1 cellular context compared by ENCODE assay signal in the genomic region with DNA sequence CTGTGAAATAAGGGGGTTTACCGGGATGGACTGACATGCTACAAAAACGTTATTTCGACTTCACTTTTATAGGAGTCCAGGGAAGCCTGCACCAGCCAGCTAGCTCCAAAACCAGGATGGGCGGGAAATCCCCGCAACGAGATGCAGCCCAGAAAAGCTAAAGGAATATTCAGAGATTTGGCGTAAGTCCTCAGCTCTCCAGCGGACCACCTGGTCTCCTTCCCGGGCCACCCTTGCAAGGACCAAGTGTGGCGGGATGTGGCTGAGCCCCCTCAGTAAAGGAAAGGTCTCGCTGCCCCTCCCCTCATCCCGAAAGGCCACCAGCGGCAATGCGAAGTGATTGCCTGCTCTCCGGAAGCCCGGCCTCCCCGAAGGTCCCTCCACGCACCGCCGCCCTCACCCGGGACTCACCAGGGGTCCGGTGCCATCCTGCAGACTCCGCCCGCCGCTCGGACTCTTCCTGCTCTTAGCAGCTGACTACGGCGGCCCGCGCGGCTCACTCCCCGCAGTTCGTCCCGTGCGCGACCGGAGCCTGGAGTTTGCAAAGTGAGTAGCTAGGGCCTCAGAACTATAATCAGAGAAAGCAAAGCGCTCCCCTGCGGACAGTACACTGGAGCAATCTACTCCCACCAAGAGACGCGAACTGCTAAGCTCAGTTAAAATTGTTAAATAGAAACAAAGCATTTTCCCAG.
TF ChIP-seq lines count a peak whose summit lies in the region.

A gene with protein sequence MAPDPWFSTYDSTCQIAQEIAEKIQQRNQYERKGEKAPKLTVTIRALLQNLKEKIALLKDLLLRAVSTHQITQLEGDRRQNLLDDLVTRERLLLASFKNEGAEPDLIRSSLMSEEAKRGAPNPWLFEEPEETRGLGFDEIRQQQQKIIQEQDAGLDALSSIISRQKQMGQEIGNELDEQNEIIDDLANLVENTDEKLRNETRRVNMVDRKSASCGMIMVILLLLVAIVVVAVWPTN (minus strand): TSS at position 440 of the 692 bp plus-strand sequence. CDS start 12 bp downstream, at position 428.

TF ChIP-seq in K562, 482 proteins besides CTCF, POLR2A, EP300 and RAD21 (continued from another document and continues in another):
- TF ChIP-seq NCOA4 (IDR thresholded peaks at IDR 0.05; ENCODE audit: partially characterized antibody) (no peak), BHLHE40 (IDR thresholded peaks at IDR 0.05; ENCODE audit: low read length) (peak; percentile 86), IFI16 (CRISPR knock-in tag; IDR thresholded peaks at IDR 0.05) (no peak), HIVEP1 (CRISPR knock-in tag; IDR thresholded peaks at IDR 0.05) (no peak), FOXK2 (conservative IDR thresholded peaks at IDR 0.05 in 1 of 2, IDR thresholded peaks at IDR 0.05 in 1 of 2; ENCODE audit: low read depth in 2 of 2) (no peak), DIDO1 (tag; IDR thresholded peaks at IDR 0.05; ENCODE audit: low read depth) (peak; percentile 17; the same call in 1 of the 2 replicates), PTRF (tag; IDR thresholded peaks at IDR 0.05) (no peak), SIN3B (IDR thresholded peaks at IDR 0.05; ENCODE audit: low read depth) (peak; percentile 57; the same call in 1 of the 2 replicates), FIP1L1 (IDR thresholded peaks at IDR 0.05; ENCODE audit: low read depth, low read length, poor library complexity, severe bottlenecking) (no peak), CSDE1 (IDR thresholded peaks at IDR 0.05) (no peak), RBFOX2 (IDR thresholded peaks at IDR 0.05; ENCODE audit: low read depth, low read length) (peak; percentile 60), JUNB (CRISPR knock-in tag; conservative IDR thresholded peaks at IDR 0.05) (no peak), ILK (tag; IDR thresholded peaks at IDR 0.05; ENCODE audit: borderline replicate concordance, low read depth) (no peak), CEBPB (tag; IDR thresholded peaks at IDR 0.05) (no peak), ZFP1 (CRISPR knock-in tag; IDR thresholded peaks at IDR 0.05) (no peak), DNMT1 (IDR thresholded peaks at IDR 0.05) (no peak), RFX7 (CRISPR knock-in tag; IDR thresholded peaks at IDR 0.05) (no peak), POLR2G (IDR thresholded peaks at IDR 0.05; ENCODE audit: low read depth, low read length) (peak; percentile 69), ZKSCAN3 (CRISPR knock-in tag; IDR thresholded peaks at IDR 0.05) (no peak), HMGN3 (IDR thresholded peaks at IDR 0.05; ENCODE audit: borderline replicate concordance, extremely low read depth, insufficient read length, low read depth, low read length) (peak; percentile 52), TBL1XR1 (IDR thresholded peaks at IDR 0.05; ENCODE audit: low read length in 2 of 2) (no peak), ELF2 (CRISPR knock-in tag; IDR thresholded peaks at IDR 0.05) (peak; percentile 51; the same call in 1 of the 2 replicates), RFX1 (IDR thresholded peaks at IDR 0.05) (no peak), TOE1 (IDR thresholded peaks at IDR 0.05; ENCODE audit: borderline replicate concordance) (peak; percentile 38; the same call in 1 of the 2 replicates), TOE1 (CRISPR knock-in tag; IDR thresholded peaks at IDR 0.05; ENCODE audit: borderline replicate concordance, low read depth) (no peak), ELF1 (tag; IDR thresholded peaks at IDR 0.05) (peak; percentile 73), FOXM1 (IDR thresholded peaks at IDR 0.05; ENCODE audit: low read depth) (no peak), FOXM1 (CRISPR knock-in tag; IDR thresholded peaks at IDR 0.05; ENCODE audit: low read depth) (no peak), DACH1 (IDR thresholded peaks at IDR 0.05; ENCODE audit: partially characterized antibody) (peak; percentile 94), SIN3A (IDR thresholded peaks at IDR 0.05; ENCODE audit: borderline replicate concordance in 2 of 2, control insufficient read depth in 1 of 2, low read depth in 2 of 2, low read length in 2 of 2) (peak; percentile 83 to 86; a peak in 3 of 4 replicates), KAT7 (CRISPR knock-in tag; IDR thresholded peaks at IDR 0.05; ENCODE audit: borderline replicate concordance) (no peak), PTTG1 (tag; IDR thresholded peaks at IDR 0.05; ENCODE audit: low read depth) (no peak)
- TF ChIP-seq, protein P1, sequence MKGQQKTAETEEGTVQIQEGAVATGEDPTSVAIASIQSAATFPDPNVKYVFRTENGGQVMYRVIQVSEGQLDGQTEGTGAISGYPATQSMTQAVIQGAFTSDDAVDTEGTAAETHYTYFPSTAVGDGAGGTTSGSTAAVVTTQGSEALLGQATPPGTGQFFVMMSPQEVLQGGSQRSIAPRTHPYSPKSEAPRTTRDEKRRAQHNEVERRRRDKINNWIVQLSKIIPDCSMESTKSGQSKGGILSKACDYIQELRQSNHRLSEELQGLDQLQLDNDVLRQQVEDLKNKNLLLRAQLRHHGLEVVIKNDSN (CRISPR knock-in tag; IDR thresholded peaks at IDR 0.05): no peak
- TF ChIP-seq, protein P2, sequence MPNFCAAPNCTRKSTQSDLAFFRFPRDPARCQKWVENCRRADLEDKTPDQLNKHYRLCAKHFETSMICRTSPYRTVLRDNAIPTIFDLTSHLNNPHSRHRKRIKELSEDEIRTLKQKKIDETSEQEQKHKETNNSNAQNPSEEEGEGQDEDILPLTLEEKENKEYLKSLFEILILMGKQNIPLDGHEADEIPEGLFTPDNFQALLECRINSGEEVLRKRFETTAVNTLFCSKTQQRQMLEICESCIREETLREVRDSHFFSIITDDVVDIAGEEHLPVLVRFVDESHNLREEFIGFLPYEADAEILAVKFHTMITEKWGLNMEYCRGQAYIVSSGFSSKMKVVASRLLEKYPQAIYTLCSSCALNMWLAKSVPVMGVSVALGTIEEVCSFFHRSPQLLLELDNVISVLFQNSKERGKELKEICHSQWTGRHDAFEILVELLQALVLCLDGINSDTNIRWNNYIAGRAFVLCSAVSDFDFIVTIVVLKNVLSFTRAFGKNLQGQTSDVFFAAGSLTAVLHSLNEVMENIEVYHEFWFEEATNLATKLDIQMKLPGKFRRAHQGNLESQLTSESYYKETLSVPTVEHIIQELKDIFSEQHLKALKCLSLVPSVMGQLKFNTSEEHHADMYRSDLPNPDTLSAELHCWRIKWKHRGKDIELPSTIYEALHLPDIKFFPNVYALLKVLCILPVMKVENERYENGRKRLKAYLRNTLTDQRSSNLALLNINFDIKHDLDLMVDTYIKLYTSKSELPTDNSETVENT (CRISPR knock-in tag; IDR thresholded peaks at IDR 0.05): no peak
- TF ChIP-seq, protein P3, sequence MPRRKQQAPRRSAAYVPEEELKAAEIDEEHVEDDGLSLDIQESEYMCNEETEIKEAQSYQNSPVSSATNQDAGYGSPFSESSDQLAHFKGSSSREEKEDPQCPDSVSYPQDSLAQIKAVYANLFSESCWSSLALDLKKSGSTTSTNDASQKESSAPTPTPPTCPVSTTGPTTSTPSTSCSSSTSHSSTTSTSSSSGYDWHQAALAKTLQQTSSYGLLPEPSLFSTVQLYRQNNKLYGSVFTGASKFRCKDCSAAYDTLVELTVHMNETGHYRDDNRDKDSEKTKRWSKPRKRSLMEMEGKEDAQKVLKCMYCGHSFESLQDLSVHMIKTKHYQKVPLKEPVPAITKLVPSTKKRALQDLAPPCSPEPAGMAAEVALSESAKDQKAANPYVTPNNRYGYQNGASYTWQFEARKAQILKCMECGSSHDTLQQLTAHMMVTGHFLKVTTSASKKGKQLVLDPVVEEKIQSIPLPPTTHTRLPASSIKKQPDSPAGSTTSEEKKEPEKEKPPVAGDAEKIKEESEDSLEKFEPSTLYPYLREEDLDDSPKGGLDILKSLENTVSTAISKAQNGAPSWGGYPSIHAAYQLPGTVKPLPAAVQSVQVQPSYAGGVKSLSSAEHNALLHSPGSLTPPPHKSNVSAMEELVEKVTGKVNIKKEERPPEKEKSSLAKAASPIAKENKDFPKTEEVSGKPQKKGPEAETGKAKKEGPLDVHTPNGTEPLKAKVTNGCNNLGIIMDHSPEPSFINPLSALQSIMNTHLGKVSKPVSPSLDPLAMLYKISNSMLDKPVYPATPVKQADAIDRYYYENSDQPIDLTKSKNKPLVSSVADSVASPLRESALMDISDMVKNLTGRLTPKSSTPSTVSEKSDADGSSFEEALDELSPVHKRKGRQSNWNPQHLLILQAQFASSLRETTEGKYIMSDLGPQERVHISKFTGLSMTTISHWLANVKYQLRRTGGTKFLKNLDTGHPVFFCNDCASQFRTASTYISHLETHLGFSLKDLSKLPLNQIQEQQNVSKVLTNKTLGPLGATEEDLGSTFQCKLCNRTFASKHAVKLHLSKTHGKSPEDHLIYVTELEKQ (CRISPR knock-in tag; IDR thresholded peaks at IDR 0.05): no peak
- TF ChIP-seq, protein P4, sequence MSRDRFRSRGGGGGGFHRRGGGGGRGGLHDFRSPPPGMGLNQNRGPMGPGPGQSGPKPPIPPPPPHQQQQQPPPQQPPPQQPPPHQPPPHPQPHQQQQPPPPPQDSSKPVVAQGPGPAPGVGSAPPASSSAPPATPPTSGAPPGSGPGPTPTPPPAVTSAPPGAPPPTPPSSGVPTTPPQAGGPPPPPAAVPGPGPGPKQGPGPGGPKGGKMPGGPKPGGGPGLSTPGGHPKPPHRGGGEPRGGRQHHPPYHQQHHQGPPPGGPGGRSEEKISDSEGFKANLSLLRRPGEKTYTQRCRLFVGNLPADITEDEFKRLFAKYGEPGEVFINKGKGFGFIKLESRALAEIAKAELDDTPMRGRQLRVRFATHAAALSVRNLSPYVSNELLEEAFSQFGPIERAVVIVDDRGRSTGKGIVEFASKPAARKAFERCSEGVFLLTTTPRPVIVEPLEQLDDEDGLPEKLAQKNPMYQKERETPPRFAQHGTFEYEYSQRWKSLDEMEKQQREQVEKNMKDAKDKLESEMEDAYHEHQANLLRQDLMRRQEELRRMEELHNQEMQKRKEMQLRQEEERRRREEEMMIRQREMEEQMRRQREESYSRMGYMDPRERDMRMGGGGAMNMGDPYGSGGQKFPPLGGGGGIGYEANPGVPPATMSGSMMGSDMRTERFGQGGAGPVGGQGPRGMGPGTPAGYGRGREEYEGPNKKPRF (IDR thresholded peaks at IDR 0.05; ENCODE audit: low read depth, low read length): no peak
- TF ChIP-seq, protein P5, sequence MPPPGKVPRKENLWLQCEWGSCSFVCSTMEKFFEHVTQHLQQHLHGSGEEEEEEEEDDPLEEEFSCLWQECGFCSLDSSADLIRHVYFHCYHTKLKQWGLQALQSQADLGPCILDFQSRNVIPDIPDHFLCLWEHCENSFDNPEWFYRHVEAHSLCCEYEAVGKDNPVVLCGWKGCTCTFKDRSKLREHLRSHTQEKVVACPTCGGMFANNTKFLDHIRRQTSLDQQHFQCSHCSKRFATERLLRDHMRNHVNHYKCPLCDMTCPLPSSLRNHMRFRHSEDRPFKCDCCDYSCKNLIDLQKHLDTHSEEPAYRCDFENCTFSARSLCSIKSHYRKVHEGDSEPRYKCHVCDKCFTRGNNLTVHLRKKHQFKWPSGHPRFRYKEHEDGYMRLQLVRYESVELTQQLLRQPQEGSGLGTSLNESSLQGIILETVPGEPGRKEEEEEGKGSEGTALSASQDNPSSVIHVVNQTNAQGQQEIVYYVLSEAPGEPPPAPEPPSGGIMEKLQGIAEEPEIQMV (tag; conservative IDR thresholded peaks at IDR 0.05; ENCODE audit: low read depth): no peak
- TF ChIP-seq, protein P6, sequence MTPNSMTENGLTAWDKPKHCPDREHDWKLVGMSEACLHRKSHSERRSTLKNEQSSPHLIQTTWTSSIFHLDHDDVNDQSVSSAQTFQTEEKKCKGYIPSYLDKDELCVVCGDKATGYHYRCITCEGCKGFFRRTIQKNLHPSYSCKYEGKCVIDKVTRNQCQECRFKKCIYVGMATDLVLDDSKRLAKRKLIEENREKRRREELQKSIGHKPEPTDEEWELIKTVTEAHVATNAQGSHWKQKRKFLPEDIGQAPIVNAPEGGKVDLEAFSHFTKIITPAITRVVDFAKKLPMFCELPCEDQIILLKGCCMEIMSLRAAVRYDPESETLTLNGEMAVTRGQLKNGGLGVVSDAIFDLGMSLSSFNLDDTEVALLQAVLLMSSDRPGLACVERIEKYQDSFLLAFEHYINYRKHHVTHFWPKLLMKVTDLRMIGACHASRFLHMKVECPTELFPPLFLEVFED (CRISPR knock-in tag; conservative IDR thresholded peaks at IDR 0.05): no peak
- TF ChIP-seq, protein P7, sequence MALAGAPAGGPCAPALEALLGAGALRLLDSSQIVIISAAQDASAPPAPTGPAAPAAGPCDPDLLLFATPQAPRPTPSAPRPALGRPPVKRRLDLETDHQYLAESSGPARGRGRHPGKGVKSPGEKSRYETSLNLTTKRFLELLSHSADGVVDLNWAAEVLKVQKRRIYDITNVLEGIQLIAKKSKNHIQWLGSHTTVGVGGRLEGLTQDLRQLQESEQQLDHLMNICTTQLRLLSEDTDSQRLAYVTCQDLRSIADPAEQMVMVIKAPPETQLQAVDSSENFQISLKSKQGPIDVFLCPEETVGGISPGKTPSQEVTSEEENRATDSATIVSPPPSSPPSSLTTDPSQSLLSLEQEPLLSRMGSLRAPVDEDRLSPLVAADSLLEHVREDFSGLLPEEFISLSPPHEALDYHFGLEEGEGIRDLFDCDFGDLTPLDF (CRISPR knock-in tag; IDR thresholded peaks at IDR 0.05): no peak
- TF ChIP-seq, protein P8, sequence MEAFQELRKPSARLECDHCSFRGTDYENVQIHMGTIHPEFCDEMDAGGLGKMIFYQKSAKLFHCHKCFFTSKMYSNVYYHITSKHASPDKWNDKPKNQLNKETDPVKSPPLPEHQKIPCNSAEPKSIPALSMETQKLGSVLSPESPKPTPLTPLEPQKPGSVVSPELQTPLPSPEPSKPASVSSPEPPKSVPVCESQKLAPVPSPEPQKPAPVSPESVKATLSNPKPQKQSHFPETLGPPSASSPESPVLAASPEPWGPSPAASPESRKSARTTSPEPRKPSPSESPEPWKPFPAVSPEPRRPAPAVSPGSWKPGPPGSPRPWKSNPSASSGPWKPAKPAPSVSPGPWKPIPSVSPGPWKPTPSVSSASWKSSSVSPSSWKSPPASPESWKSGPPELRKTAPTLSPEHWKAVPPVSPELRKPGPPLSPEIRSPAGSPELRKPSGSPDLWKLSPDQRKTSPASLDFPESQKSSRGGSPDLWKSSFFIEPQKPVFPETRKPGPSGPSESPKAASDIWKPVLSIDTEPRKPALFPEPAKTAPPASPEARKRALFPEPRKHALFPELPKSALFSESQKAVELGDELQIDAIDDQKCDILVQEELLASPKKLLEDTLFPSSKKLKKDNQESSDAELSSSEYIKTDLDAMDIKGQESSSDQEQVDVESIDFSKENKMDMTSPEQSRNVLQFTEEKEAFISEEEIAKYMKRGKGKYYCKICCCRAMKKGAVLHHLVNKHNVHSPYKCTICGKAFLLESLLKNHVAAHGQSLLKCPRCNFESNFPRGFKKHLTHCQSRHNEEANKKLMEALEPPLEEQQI (IDR thresholded peaks at IDR 0.05): no peak
- TF ChIP-seq, protein P9, sequence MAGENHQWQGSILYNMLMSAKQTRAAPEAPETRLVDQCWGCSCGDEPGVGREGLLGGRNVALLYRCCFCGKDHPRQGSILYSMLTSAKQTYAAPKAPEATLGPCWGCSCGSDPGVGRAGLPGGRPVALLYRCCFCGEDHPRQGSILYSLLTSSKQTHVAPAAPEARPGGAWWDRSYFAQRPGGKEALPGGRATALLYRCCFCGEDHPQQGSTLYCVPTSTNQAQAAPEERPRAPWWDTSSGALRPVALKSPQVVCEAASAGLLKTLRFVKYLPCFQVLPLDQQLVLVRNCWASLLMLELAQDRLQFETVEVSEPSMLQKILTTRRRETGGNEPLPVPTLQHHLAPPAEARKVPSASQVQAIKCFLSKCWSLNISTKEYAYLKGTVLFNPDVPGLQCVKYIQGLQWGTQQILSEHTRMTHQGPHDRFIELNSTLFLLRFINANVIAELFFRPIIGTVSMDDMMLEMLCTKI (IDR thresholded peaks at IDR 0.05; ENCODE audit: partially characterized antibody): no peak
